Comparison of ENCODE assay signal across 8 cellular contexts in the genomic region with DNA sequence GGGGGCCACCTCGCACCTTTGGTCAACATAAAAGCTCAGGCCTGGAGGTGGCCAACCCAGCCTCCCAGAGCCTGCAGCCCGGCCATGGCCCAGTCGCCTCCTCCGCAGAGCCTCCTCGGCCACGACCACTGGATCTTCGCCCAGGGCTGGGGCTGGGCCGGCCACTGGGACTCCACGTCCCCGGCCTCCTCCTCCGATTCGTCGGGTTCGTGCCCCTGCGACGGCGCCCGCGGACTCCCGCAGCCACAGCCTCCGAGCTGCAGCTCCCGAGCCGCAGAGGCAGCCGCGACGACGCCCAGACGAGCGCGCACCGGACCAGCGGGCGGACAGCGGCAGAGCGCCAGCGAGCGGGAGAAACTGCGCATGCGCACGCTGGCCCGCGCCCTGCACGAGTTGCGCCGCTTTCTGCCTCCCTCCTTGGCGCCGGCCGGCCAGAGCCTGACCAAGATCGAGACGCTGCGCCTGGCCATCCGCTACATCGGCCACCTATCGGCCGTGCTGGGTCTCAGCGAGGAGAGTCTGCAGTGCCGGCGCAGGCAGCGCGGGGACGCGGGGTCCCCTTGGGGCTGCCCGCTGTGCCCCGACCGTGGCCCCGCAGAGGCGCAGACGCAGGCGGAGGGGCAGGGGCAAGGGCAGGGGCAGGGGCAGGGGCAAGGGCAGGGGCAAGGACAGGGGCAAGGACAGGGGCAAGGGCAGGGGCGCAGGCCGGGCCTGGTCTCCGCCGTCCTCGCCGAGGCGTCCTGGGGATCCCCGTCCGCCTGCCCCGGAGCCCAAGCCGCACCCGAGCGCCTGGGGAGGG. TPM values are rescaled to one million over a fixed set of nuclear protein-coding genes. Genes with fewer than 3 reads are reported as not detected.
DNase-seq lines count a peak whose midpoint lies in the region; ATAC-seq, FAIRE-seq and TF ChIP-seq lines count a peak whose summit lies in the region.

A gene with protein sequence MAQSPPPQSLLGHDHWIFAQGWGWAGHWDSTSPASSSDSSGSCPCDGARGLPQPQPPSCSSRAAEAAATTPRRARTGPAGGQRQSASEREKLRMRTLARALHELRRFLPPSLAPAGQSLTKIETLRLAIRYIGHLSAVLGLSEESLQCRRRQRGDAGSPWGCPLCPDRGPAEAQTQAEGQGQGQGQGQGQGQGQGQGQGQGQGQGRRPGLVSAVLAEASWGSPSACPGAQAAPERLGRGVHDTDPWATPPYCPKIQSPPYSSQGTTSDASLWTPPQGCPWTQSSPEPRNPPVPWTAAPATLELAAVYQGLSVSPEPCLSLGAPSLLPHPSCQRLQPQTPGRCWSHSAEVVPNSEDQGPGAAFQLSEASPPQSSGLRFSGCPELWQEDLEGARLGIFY (plus strand): TSS at position 59 of the 799 bp plus-strand sequence. CDS start 26 bp downstream, at position 85.

- 5% methylated on average over 4 of the region's 82 CpGs for WGBS in HepG2 (ENCODE audit: low lambda C conversion rate)

- H2AFZ ChIP-seq in HepG2 (ENCODE audit: low read length) = no peak within 1 kb of the TSS

- FAIRE-seq in HepG2 (lab: Jason Lieb, UNC) = peak; percentile 52

- no peak within 1 kb of the TSS for H3K9ac ChIP-seq in HepG2 (ENCODE audit: insufficient read depth, low read depth, low read length)

- peak within 1 kb of the TSS in 1 of 3 experiments; percentile 29; a peak in 1 of 6 replicates for H3K4me3 ChIP-seq in HepG2 (replicated peaks in 1 of 3; ENCODE audit: insufficient read depth in 1 of 3, low read depth in 2 of 3, low read length in 3 of 3)

- in situ Hi-C loops in HepG2 (cut with HindIII; ENCODE audit: extremely low pct_ligation_motif_present, low pct_unique_long_range_greater_than_20kb) = no loop called here

- H4K20me1 ChIP-seq in HepG2 (ENCODE audit: insufficient read depth, low read length) = no peaks in the 10 kb centered on the region

- peak; percentile 43 for ATAC-seq in GM21447 (IDR thresholded peaks at IDR 0.05; ENCODE audit: unreplicated experiment)
- ATAC-seq in HepG2 = peak; percentile 85

- no peak for TF ChIP-seq POLR2A in HepG2 (IDR thresholded peaks at IDR 0.05; ENCODE audit: insufficient read depth in 1 of 2, low read depth in 2 of 2, low read length in 2 of 2)

- H3K4me2 ChIP-seq in HepG2 (ENCODE audit: low read depth, low read length) = peak within 1 kb of the TSS; percentile 69

- intact Hi-C loops in HepG2 (cut with micrococcal nuclease; ENCODE audit: unreplicated experiment) = no loop called here

- no peaks in the 10 kb centered on the region for H3K36me3 ChIP-seq in HepG2 (replicated peaks in 1 of 2; ENCODE audit: control insufficient read depth in 1 of 2, insufficient read depth in 2 of 2, low read length in 2 of 2)

- no TSS peak for BruUV-seq in HepG2 (replicated peaks; lab: Mats Ljungman, UMichigan)

- peaks cover 39% of the 10 kb centered on the region for H3K4me1 ChIP-seq in HepG2 (ENCODE audit: insufficient read depth, low read length)

- no peaks in the 10 kb centered on the region for H3K9me3 ChIP-seq in HepG2 (ENCODE audit: low read length)

- POLR2A ChIA-PET in HepG2 (lab: Yijun Ruan, JAX) = no interaction called here

- no peaks in the 10 kb centered on the region for H3K79me2 ChIP-seq in HepG2 (ENCODE audit: insufficient read depth, low read length)

- TF ChIP-seq EP300 in HepG2 (IDR thresholded peaks at IDR 0.05; ENCODE audit: low read depth in 2 of 2, low read length in 2 of 2) (no peak), HepG2 (CRISPR knock-in tag; IDR thresholded peaks at IDR 0.05; ENCODE audit: borderline replicate concordance) (no peak)

- TF ChIP-seq CTCF in HepG2 (CRISPR knock-in tag; IDR thresholded peaks at IDR 0.05) = peak; percentile 52

- H3K27ac ChIP-seq in HepG2 (ENCODE audit: extremely low read length, insufficient read depth, low read length) = no peak within 1 kb of the TSS

- CTCF ChIA-PET in HepG2 (lab: Yijun Ruan, JAX; ENCODE audit: low intra/inter-chr PET ratio, low total read pairs) = no interaction called here

- peaks cover 2 to 8% of the 10 kb centered on the region in 2 experiments; a peak in 3 of 5 replicates for H3K27me3 ChIP-seq in HepG2 (ENCODE audit: control insufficient read depth in 1 of 2, insufficient read depth in 2 of 2, low read length in 2 of 2)

- peak; percentile 63; the same call in 1 of the 2 replicates for TF ChIP-seq RAD21 in HepG2 (CRISPR knock-in tag; IDR thresholded peaks at IDR 0.05)

- DNase-seq in CD1c-positive myeloid dendritic cell (ENCODE audit: extremely low spot score) (peak; percentile 92), NCI-H146 treated with DMSO at 0.1 percent for 48 hours (lab: John Stamatoyannopoulos, UW; ENCODE audit: unreplicated experiment) (peak; percentile 24), dedifferentiated amniotic fluid mesenchymal stem cell (ENCODE audit: extremely low spot score) (peak; percentile 55), HepG2 (ENCODE audit: low spot score) (peak; percentile 67), NCI-H446 (lab: John Stamatoyannopoulos, UW) (no peak)
- DNase-seq in activated CD4-positive, alpha-beta T cell treated with anti-CD3 and anti-CD28 coated beads for 4 hours = peak; percentile 30 to 45
- peak; percentile 10 to 44 for DNase-seq in stimulated activated CD4-positive, alpha-beta T cell treated with anti-CD3 and anti-CD28 coated beads, Interleukin-1b, Interleukin-23, amount 100 ng/mL, for 4 hours (ENCODE audit: low read depth in 2 of 2)

TF ChIP-seq in HepG2, 621 proteins besides CTCF, POLR2A, EP300 and RAD21 (continues in another document):
- no peak for TF ChIP-seq SSRP1 (CRISPR knock-in tag; IDR thresholded peaks at IDR 0.05)
- TF ChIP-seq, protein P1, sequence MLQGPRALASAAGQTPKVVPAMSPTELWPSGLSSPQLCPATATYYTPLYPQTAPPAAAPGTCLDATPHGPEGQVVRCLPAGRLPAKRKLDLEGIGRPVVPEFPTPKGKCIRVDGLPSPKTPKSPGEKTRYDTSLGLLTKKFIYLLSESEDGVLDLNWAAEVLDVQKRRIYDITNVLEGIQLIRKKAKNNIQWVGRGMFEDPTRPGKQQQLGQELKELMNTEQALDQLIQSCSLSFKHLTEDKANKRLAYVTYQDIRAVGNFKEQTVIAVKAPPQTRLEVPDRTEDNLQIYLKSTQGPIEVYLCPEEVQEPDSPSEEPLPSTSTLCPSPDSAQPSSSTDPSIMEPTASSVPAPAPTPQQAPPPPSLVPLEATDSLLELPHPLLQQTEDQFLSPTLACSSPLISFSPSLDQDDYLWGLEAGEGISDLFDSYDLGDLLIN (CRISPR knock-in tag; IDR thresholded peaks at IDR 0.05; ENCODE audit: borderline replicate concordance) = peak; percentile 76; the same call in 1 of the 2 replicates
- 0 out of 2 replicates have a peak, but pooled peaks have one; percentile 30 for TF ChIP-seq REXO4 (CRISPR knock-in tag; IDR thresholded peaks at IDR 0.05; ENCODE audit: borderline replicate concordance)
- TF ChIP-seq KDM3A (CRISPR knock-in tag; IDR thresholded peaks at IDR 0.05; ENCODE audit: low read depth) = peak; percentile 59; the same call in 1 of the 2 replicates
- TF ChIP-seq SIX4 (CRISPR knock-in tag; IDR thresholded peaks at IDR 0.05) = no peak
- TF ChIP-seq SMAD1 (CRISPR knock-in tag; IDR thresholded peaks at IDR 0.05; ENCODE audit: borderline replicate concordance, low read depth) = 0 out of 2 replicates have a peak, but pooled peaks have one; percentile 44
- TF ChIP-seq GLI4 (CRISPR knock-in tag; IDR thresholded peaks at IDR 0.05; ENCODE audit: borderline replicate concordance) = peak; percentile 65; the same call in 1 of the 2 replicates
- TF ChIP-seq, protein P2, sequence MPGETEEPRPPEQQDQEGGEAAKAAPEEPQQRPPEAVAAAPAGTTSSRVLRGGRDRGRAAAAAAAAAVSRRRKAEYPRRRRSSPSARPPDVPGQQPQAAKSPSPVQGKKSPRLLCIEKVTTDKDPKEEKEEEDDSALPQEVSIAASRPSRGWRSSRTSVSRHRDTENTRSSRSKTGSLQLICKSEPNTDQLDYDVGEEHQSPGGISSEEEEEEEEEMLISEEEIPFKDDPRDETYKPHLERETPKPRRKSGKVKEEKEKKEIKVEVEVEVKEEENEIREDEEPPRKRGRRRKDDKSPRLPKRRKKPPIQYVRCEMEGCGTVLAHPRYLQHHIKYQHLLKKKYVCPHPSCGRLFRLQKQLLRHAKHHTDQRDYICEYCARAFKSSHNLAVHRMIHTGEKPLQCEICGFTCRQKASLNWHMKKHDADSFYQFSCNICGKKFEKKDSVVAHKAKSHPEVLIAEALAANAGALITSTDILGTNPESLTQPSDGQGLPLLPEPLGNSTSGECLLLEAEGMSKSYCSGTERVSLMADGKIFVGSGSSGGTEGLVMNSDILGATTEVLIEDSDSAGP (CRISPR knock-in tag; IDR thresholded peaks at IDR 0.05; ENCODE audit: borderline replicate concordance) = peak; percentile 79
- TF ChIP-seq HNRNPH1 (optimal IDR thresholded peaks at IDR 0.05; ENCODE audit: low read depth, low read length) = no peak

RNA-seq across cellular contexts. Expression of the gene that starts here (rescaled TPM):
- total RNA-seq in HepG2 (2016; rRNA removed; fragmentation: Illumina TruSeq; extraction: Trizol) = not detected in 2 replicates
- not detected in 2 replicates for total RNA-seq in HepG2 (2016; cell fraction: cytosol; rRNA removed; fragmentation: Illumina TruSeq; extraction: Trizol; ENCODE audit: low read depth)
- 0.13 TPM in 1 of 2 replicates, not detected in the other for total RNA-seq in HepG2 (2016; cell fraction: insoluble cytoplasmic fraction; rRNA removed; fragmentation: Illumina TruSeq; extraction: Trizol)
- total RNA-seq in HepG2 (2016; cell fraction: membrane; rRNA removed; fragmentation: Illumina TruSeq; extraction: Trizol) = not detected in 2 replicates
- not detected in 2 replicates for total RNA-seq in HepG2 (2016; cell fraction: nucleus; rRNA removed; fragmentation: Illumina TruSeq; extraction: Trizol)
- not detected in 2 replicates for polyA plus RNA-seq in HepG2 (2011; rRNA removed)
- not detected in 2 replicates for polyA plus RNA-seq in HepG2 (2011; cell fraction: cytosol; rRNA removed)
- not detected in 2 replicates for polyA plus RNA-seq in HepG2 (2011; cell fraction: nucleus; rRNA removed)
- polyA plus RNA-seq in HepG2 (2012) = not detected in 2 replicates
- not detected in 2 replicates for polyA plus RNA-seq in HepG2 (2016; cell fraction: cytosol; fragmentation: Illumina TruSeq; extraction: Trizol; ENCODE audit: low read depth)
- not detected in 2 replicates for polyA plus RNA-seq in HepG2 (2016; cell fraction: insoluble cytoplasmic fraction; fragmentation: Illumina TruSeq; extraction: Trizol; ENCODE audit: low read depth)
- polyA plus RNA-seq in HepG2 (2016; cell fraction: membrane; fragmentation: Illumina TruSeq; extraction: Trizol; ENCODE audit: low read depth) = not detected in 2 replicates
- polyA plus RNA-seq in HepG2 (2016; cell fraction: nucleus; fragmentation: Illumina TruSeq; extraction: Trizol; ENCODE audit: insufficient read depth, low read depth) = not detected in 2 replicates
- not detected in 2 replicates for polyA minus RNA-seq in HepG2 (2011; rRNA and poly(A)+ RNA removed; ENCODE audit: low replicate concordance)
- not detected in 2 replicates for polyA minus RNA-seq in HepG2 (2011; cell fraction: cytosol; rRNA and poly(A)+ RNA removed)
- not detected in 2 replicates for polyA minus RNA-seq in HepG2 (2011; cell fraction: nucleus; rRNA and poly(A)+ RNA removed)

Comparison
In these comparisons a context has a peak if more than half of its experiments do, and no peak if none do; other contexts are left out.
1. Peak in DNase-seq, ATAC-seq and H3K4me2 ChIP-seq in HepG2; RNA of the gene not detected or under 1 TPM.
2. DNase-seq: peak in CD1c-positive myeloid dendritic cell (single experiment), NCI-H146 treated with DMSO at 0.1 percent for 48 hours (single experiment), activated CD4-positive, alpha-beta T cell treated with anti-CD3 and anti-CD28 coated beads for 4 hours (2 of 2), dedifferentiated amniotic fluid mesenchymal stem cell (single experiment) and stimulated activated CD4-positive, alpha-beta T cell treated with anti-CD3 and anti-CD28 coated beads, Interleukin-1b, Interleukin-23, amount 100 ng/mL, for 4 hours (2 of 2); none in NCI-H446 (0 of 2).